Comparison of ENCODE assay signal across 10 cellular contexts in genomic region chr5:169003721-169004481, GRCh38.
DNase-seq lines count a peak whose midpoint lies in the region; ATAC-seq and TF ChIP-seq lines count a peak whose summit lies in the region.
"Had no signal": no experiment of that assay in that cellular context is flagged by ENCODE, and none has a peak within 500 bp of the region (broad histone marks: within the 10 kb centered on the region; RNA-seq: fewer than 3 reads in every experiment).

No MANE protein-coding gene starts in this region.

- H3K36me3 Mint-ChIP-seq in progenitor cell of endocrine pancreas (ENCODE audit: insufficient read depth), result no peaks in the 10 kb centered on the region
- H3K36me3 Mint-ChIP-seq: CD8-positive, alpha-beta T cell had no signal

- intact Hi-C loops in Right ventricle myocardium superior (cut with DNase I), result no loop called here

- H3K4me1 Mint-ChIP-seq in progenitor cell of endocrine pancreas (ENCODE audit: low read depth), result peaks cover 3% of the 10 kb centered on the region

- peaks cover 2% of the 10 kb centered on the region for H3K27me3 Mint-ChIP-seq in progenitor cell of endocrine pancreas

- TF ChIP-seq CTCF in VCaP (conservative IDR thresholded peaks at IDR 0.05) (peak; percentile 61), progenitor cell of endocrine pancreas (IDR thresholded peaks at IDR 0.05; ENCODE audit: unreplicated experiment) (peak; percentile 42)

- DNase-seq in Daoy (ENCODE audit: low read depth) (peak; percentile 33), Right ventricle myocardium superior (no peak), progenitor cell of endocrine pancreas (ENCODE audit: low spot score, unreplicated experiment) (no peak), CD1c-positive myeloid dendritic cell (ENCODE audit: extremely low spot score) (no peak), NCI-H1436 (lab: John Stamatoyannopoulos, UW) (no peak), HuH-7 (ENCODE audit: low spot score) (no peak), NCI-H1436 treated with DMSO at 0.1 percent for 48 hours (lab: John Stamatoyannopoulos, UW) (no peak)
- DNase-seq: CD8-positive, alpha-beta T cell; NCI-H446 had no signal

- no peaks in the 10 kb centered on the region for H3K9me3 Mint-ChIP-seq in progenitor cell of endocrine pancreas (ENCODE audit: low read depth)
- H3K9me3 Mint-ChIP-seq: CD8-positive, alpha-beta T cell had no signal

- ATAC-seq in Right ventricle myocardium superior (ENCODE audit: poor library complexity), result peak; percentile 47
- ATAC-seq: CD8-positive, alpha-beta T cell had no signal

- H3K27ac ChIP-seq in VCaP, result no peak overlapping the region

- H3K4me3 Mint-ChIP-seq in progenitor cell of endocrine pancreas (ENCODE audit: low read depth), result no peak overlapping the region
- H3K4me3 Mint-ChIP-seq: CD8-positive, alpha-beta T cell had no signal

- H3K27ac Mint-ChIP-seq in progenitor cell of endocrine pancreas, result no peak overlapping the region
- H3K27ac Mint-ChIP-seq: CD8-positive, alpha-beta T cell had no signal
